Comparison of ENCODE assay signal across 15 cellular contexts in genomic region chr6:127204278-127204677, GRCh38.
"Had no signal": no experiment of that assay in that cellular context is flagged by ENCODE, and none has a peak within 500 bp of the region (broad histone marks: within the 10 kb centered on the region; RNA-seq: fewer than 3 reads in every experiment).

No MANE protein-coding gene starts in this region.

- ATAC-seq: activated CD8-positive, alpha-beta memory T cell treated with anti-CD3 and anti-CD28 coated beads, Interleukin-2, amount 10 ng/mL, durations not matched to agents 7 days and 5 days; body of pancreas had no signal

- H3K27me3 ChIP-seq: body of pancreas, tibial artery had no signal

- H3K27ac ChIP-seq: epithelial cell of prostate, left ventricle myocardium inferior, tibial artery had no signal

- H3K9me3 ChIP-seq: body of pancreas, left ventricle myocardium inferior, tibial artery had no signal

- H3K36me3 ChIP-seq: left ventricle myocardium inferior, tibial artery had no signal

- H3K4me1 ChIP-seq: body of pancreas, left ventricle myocardium inferior, tibial artery had no signal

- DNase-seq: activated CD4-positive, alpha-beta memory T cell treated with anti-CD3 and anti-CD28 coated beads, Interleukin-2, amount 10 ng/mL, durations not matched to agents 7 days and 5 days; activated CD8-positive, alpha-beta memory T cell treated with anti-CD3 and anti-CD28 coated beads, Interleukin-2, amount 10 ng/mL, durations not matched to agents 7 days and 5 days; activated naive CD8-positive, alpha-beta T cell treated with anti-CD3 and anti-CD28 coated beads, Interleukin-2, amount 10 ng/mL, durations not matched to agents 7 days and 5 days; body of pancreas; endodermal cell; foreskin fibroblast; glutamatergic neuron; hypothalamus; kidney; left ventricle myocardium inferior; stimulated activated CD4-positive, alpha-beta T cell treated with anti-CD3 and anti-CD28 coated beads, Interleukin-2, amount 100 ng/mL, for 24 hours; stimulated activated naive CD4-positive, alpha-beta T cell treated with Interleukin-2 at 50 U/mL for 16 hours; T-helper 2 cell; tibial artery had no signal

- H3K4me3 ChIP-seq: body of pancreas, left ventricle myocardium inferior, tibial artery had no signal
